In genomic region chr9:71769175-71770165, GRCh38 we compare ENCODE assay signal across 1 cellular context.
TF ChIP-seq lines count a peak whose summit lies in the region.

No MANE protein-coding gene starts in this region.

TF ChIP-seq in HepG2, 621 proteins besides CTCF, POLR2A, EP300 and RAD21 (continues in another document):
- TF ChIP-seq CEBPZ (IDR thresholded peaks at IDR 0.05; ENCODE audit: low read length) (no peak), TRAFD1 (CRISPR knock-in tag; IDR thresholded peaks at IDR 0.05; ENCODE audit: borderline replicate concordance) (no peak), ATM (IDR thresholded peaks at IDR 0.05; ENCODE audit: borderline replicate concordance) (no peak), ZNF589 (CRISPR knock-in tag; conservative IDR thresholded peaks at IDR 0.05) (no peak), KAT7 (CRISPR knock-in tag; IDR thresholded peaks at IDR 0.05; ENCODE audit: borderline replicate concordance) (no peak), ZNF792 (CRISPR knock-in tag; IDR thresholded peaks at IDR 0.05) (peak; percentile 35; the same call in 1 of the 2 replicates), MBD4 (IDR thresholded peaks at IDR 0.05; ENCODE audit: borderline replicate concordance, low read length) (no peak), TEF (CRISPR knock-in tag; IDR thresholded peaks at IDR 0.05) (no peak), ZNF639 (CRISPR knock-in tag; conservative IDR thresholded peaks at IDR 0.05) (no peak), E2F2 (CRISPR knock-in tag; IDR thresholded peaks at IDR 0.05; ENCODE audit: borderline replicate concordance) (no peak), TFDP2 (CRISPR knock-in tag; IDR thresholded peaks at IDR 0.05) (peak; percentile 38; the same call in 1 of the 2 replicates), BCL3 (CRISPR knock-in tag; IDR thresholded peaks at IDR 0.05) (0 out of 2 replicates have a peak, but pooled peaks have one; percentile 63), YY1 (IDR thresholded peaks at IDR 0.05; ENCODE audit: insufficient read depth, insufficient replicate concordance, low read depth, low read length) (peak; percentile 3), ZXDC (CRISPR knock-in tag; IDR thresholded peaks at IDR 0.05) (no peak), ZBTB7B (CRISPR knock-in tag; IDR thresholded peaks at IDR 0.05) (no peak), HMGXB4 (CRISPR knock-in tag; IDR thresholded peaks at IDR 0.05; ENCODE audit: borderline replicate concordance in 1 of 2, low read depth in 1 of 2) (peak in 1 of 2 experiments; percentile 5; a peak in 2 of 4 replicates), ZNF296 (CRISPR knock-in tag; conservative IDR thresholded peaks at IDR 0.05) (no peak), ISX (CRISPR knock-in tag; conservative IDR thresholded peaks at IDR 0.05) (no peak), NRL (CRISPR knock-in tag; IDR thresholded peaks at IDR 0.05; ENCODE audit: borderline replicate concordance) (0 out of 2 replicates have a peak, but pooled peaks have one; percentile 38), ZNF224 (CRISPR knock-in tag; IDR thresholded peaks at IDR 0.05) (peak; percentile 44; the same call in 1 of the 2 replicates), ZBTB14 (CRISPR knock-in tag; IDR thresholded peaks at IDR 0.05) (no peak), MZF1 (CRISPR knock-in tag; IDR thresholded peaks at IDR 0.05; ENCODE audit: borderline replicate concordance) (no peak), ZNF776 (CRISPR knock-in tag; IDR thresholded peaks at IDR 0.05) (no peak), ADNP (CRISPR knock-in tag; IDR thresholded peaks at IDR 0.05) (no peak), HMG20A (CRISPR knock-in tag; IDR thresholded peaks at IDR 0.05; ENCODE audit: borderline replicate concordance) (no peak), PCBP2 (optimal IDR thresholded peaks at IDR 0.05; ENCODE audit: low read depth, low read length, poor library complexity, severe bottlenecking) (no peak), RFX1 (IDR thresholded peaks at IDR 0.05) (no peak), ZNF546 (CRISPR knock-in tag; conservative IDR thresholded peaks at IDR 0.05) (no peak), AGO2 (optimal IDR thresholded peaks at IDR 0.05; ENCODE audit: low read depth, low read length) (no peak), NFYC (CRISPR knock-in tag; IDR thresholded peaks at IDR 0.05) (no peak), ZNF790 (CRISPR knock-in tag; IDR thresholded peaks at IDR 0.05; ENCODE audit: borderline replicate concordance) (no peak), ELK4 (CRISPR knock-in tag; IDR thresholded peaks at IDR 0.05; ENCODE audit: borderline replicate concordance) (no peak), ZNF414 (CRISPR knock-in tag; IDR thresholded peaks at IDR 0.05) (no peak), ELF1 (CRISPR knock-in tag; IDR thresholded peaks at IDR 0.05) (0 out of 2 replicates have a peak, but pooled peaks have one; percentile 10), KMT2A (CRISPR knock-in tag; IDR thresholded peaks at IDR 0.05) (no peak), NFATC3 (CRISPR knock-in tag; IDR thresholded peaks at IDR 0.05) (no peak), SMC3 (IDR thresholded peaks at IDR 0.05; ENCODE audit: low read length) (peak; percentile 4; the same call in 1 of the 2 replicates), ZNF367 (CRISPR knock-in tag; IDR thresholded peaks at IDR 0.05; ENCODE audit: borderline replicate concordance) (no peak), IKZF5 (CRISPR knock-in tag; IDR thresholded peaks at IDR 0.05) (0 out of 2 replicates have a peak, but pooled peaks have one; percentile 52), HHEX (CRISPR knock-in tag; IDR thresholded peaks at IDR 0.05) (no peak)
